25 cellular contexts compared by ENCODE assay signal in the genomic region with DNA sequence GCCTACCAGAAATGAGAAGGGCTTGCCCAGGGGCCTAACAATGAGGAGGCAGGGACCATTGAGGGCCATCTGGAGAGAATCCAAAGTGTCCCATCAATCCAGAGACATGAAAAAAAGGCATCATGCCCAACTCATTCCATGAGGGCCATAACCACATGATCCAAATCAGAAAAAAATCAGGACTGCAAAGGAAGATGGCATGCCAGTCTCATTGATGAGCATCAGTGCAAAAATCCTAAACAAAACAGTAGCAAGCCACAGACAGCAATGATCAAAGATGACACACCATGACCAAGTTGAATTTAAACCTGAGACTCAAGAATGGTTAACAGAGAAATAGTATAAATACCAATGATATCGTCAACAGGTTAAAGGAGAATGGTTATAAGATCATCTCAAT. TPM values are rescaled to one million over a fixed set of nuclear protein-coding genes. Genes with fewer than 3 reads are reported as not detected.
A peak's percentile ranks its signal among the peaks of the same experiment; 100 is the strongest.
DNase-seq lines count a peak whose midpoint lies in the region; ATAC-seq and TF ChIP-seq lines count a peak whose summit lies in the region.
"Had no signal": no experiment of that assay in that cellular context is flagged by ENCODE, and none has a peak within 500 bp of the region (broad histone marks: within the 10 kb centered on the region; RNA-seq: fewer than 3 reads in every experiment).

No MANE protein-coding gene starts in this region.

- H3K4me2 ChIP-seq in IMR-90 (ENCODE audit: low read depth, low read length) (no peak overlapping the region), trophoblast cell (ENCODE audit: low read length) (no peak overlapping the region)
- H3K4me2 ChIP-seq: smooth muscle cell had no signal

- dilution Hi-C loops in IMR-90 (cut with HindIII; ENCODE audit: low sequenced_read_pairs, unreplicated experiment) = no loop called here

- H4K91ac ChIP-seq in IMR-90 (ENCODE audit: insufficient read depth, low read depth, low read length) (no peak overlapping the region), trophoblast cell (ENCODE audit: low read depth, low read length) (no peak overlapping the region)

- CTCF ChIA-PET in IMR-90 (lab: Yijun Ruan, JAX) = no interaction called here

- no peaks in the 10 kb centered on the region for H4K20me1 ChIP-seq in IMR-90 (ENCODE audit: insufficient read depth, low read length)

- H3K4ac ChIP-seq in IMR-90 (ENCODE audit: low read depth, low read length) (no peak overlapping the region), trophoblast cell (ENCODE audit: low read depth, low read length) (no peak overlapping the region)

- no peak for TF ChIP-seq POLR2A in IMR-90 (IDR thresholded peaks at IDR 0.05; ENCODE audit: low read depth, low read length)
- TF ChIP-seq POLR2A in right lobe of liver (IDR thresholded peaks at IDR 0.05) = no peak

- no peak overlapping the region for H4K12ac ChIP-seq in trophoblast cell (ENCODE audit: low read depth, low read length)

- no peak overlapping the region for H2AK5ac ChIP-seq in IMR-90 (ENCODE audit: low read depth, low read length)
- no peak overlapping the region for H2AK5ac ChIP-seq in trophoblast cell (ENCODE audit: low read length)

- H2AFZ ChIP-seq in IMR-90 (replicated peaks; ENCODE audit: low read length, poor library complexity) (no peak overlapping the region), trophoblast cell (ENCODE audit: insufficient read depth, low read length, poor library complexity) (no peak overlapping the region)

- H3K79me1 ChIP-seq in IMR-90 (ENCODE audit: low read depth in 1 of 2, low read length in 2 of 2) (no peaks in the 10 kb centered on the region), trophoblast cell (ENCODE audit: low read length) (no peaks in the 10 kb centered on the region)

- H3K27me3 ChIP-seq in IMR-90 (ENCODE audit: control insufficient read depth, insufficient read depth, low read length) (no peaks in the 10 kb centered on the region; the same call in none of the 2 replicates), right lobe of liver (no peaks in the 10 kb centered on the region), trophoblast cell (ENCODE audit: insufficient read depth, low read length) (no peaks in the 10 kb centered on the region)
- H3K27me3 ChIP-seq: heart left ventricle had no signal

- intact Hi-C loops in IMR-90 (cut with micrococcal nuclease) = no loop called here
- intact Hi-C loops in right lobe of liver (cut with DNase I) = no loop called here

- no peak overlapping the region for H3K9ac ChIP-seq in IMR-90 (ENCODE audit: low read depth, low read length)
- no peak overlapping the region for H3K9ac ChIP-seq in trophoblast cell (ENCODE audit: low read length)

- DNase-seq in Daoy (ENCODE audit: low read depth) (peak; percentile 77), IMR-90 (peak; percentile 17), epithelial cell of esophagus (ENCODE audit: low read depth) (peak; percentile 58), right lobe of liver (no peak), mucosa of gallbladder (ENCODE audit: low spot score) (no peak), trophoblast cell (no peak), epidermal melanocyte (ENCODE audit: insufficient read length, low spot score) (no peak)
- DNase-seq: anterior cingulate cortex; dermis blood vessel endothelial cell; GOT3; heart left ventricle; naive thymus-derived CD4-positive, alpha-beta T cell; NCI-H1105; NCI-H2029 treated with DMSO at 0.1 percent for 48 hours; NCI-H2227 treated with DMSO at 0.1 percent for 48 hours; NCI-H82; nucleus accumbens; stimulated activated CD4-positive, alpha-beta T cell treated with anti-CD3 and anti-CD28 coated beads, Interleukin-2, amount 100 ng/mL, for 24 hours; WERI-Rb-1 had no signal

- H3K9me3 ChIP-seq in IMR-90 (ENCODE audit: control insufficient read depth, insufficient read depth, low read length) (no peaks in the 10 kb centered on the region), right lobe of liver (no peaks in the 10 kb centered on the region), trophoblast cell (ENCODE audit: insufficient read depth, low read depth, low read length) (no peaks in the 10 kb centered on the region)

- no peak overlapping the region for H2BK15ac ChIP-seq in IMR-90 (ENCODE audit: low read depth, low read length)

- no peaks in the 10 kb centered on the region for H3K9me1 ChIP-seq in IMR-90 (ENCODE audit: insufficient read depth, low read length)

- H3K56ac ChIP-seq in IMR-90 (ENCODE audit: extremely low read depth, insufficient read depth, low read length) = no peak overlapping the region

- no peak overlapping the region for H3K4me3 ChIP-seq in IMR-90 (ENCODE audit: insufficient read depth, low read depth, low read length)
- H3K4me3 ChIP-seq in epithelial cell of esophagus (ENCODE audit: low read length) = no peak overlapping the region
- no peak overlapping the region for H3K4me3 ChIP-seq in right lobe of liver
- no peak overlapping the region for H3K4me3 ChIP-seq in trophoblast cell (ENCODE audit: low read depth, low read length)
- H3K4me3 ChIP-seq: heart left ventricle, smooth muscle cell had no signal

- no peak overlapping the region for H3K18ac ChIP-seq in IMR-90 (ENCODE audit: low read depth, low read length)
- H3K18ac ChIP-seq in trophoblast cell (ENCODE audit: low read length) = no peak overlapping the region

- H3K36me3 ChIP-seq in IMR-90 (ENCODE audit: control insufficient read depth, insufficient read depth, low read length) (no peaks in the 10 kb centered on the region), right lobe of liver (no peaks in the 10 kb centered on the region), trophoblast cell (ENCODE audit: control insufficient read depth in 1 of 2, insufficient read depth in 2 of 2, low read length in 2 of 2) (no peaks in the 10 kb centered on the region)
- H3K36me3 ChIP-seq: heart left ventricle, WERI-Rb-1 had no signal

- no peak overlapping the region for H3K27ac ChIP-seq in IMR-90 (ENCODE audit: insufficient read depth, low read length)
- peak overlapping the region; percentile 62 to 97 (median 93) for H3K27ac ChIP-seq in right lobe of liver
- no peak overlapping the region for H3K27ac ChIP-seq in trophoblast cell (ENCODE audit: low read depth, low read length)
- H3K27ac ChIP-seq: heart left ventricle, WERI-Rb-1 had no signal

- POLR2A ChIA-PET in IMR-90 (lab: Charles Lee; ENCODE audit: unreplicated experiment) = no interaction called here

- WGBS in IMR-90 (ENCODE audit: extremely low coverage in 2 of 2, insufficient read length in 1 of 2), 2 experiments = no CpG with 5 or more reads among the region's 1 CpG
- 63% methylated on average over 1 of the region's 1 CpG for WGBS in right lobe of liver (ENCODE audit: insufficient coverage, low coverage, low lambda C conversion rate, missing lambda C conversion rate)
- no CpG with 5 or more reads among the region's 1 CpG for WGBS in trophoblast cell (ENCODE audit: extremely low coverage, insufficient coverage, insufficient read length)

- no peaks in the 10 kb centered on the region for H3K4me1 ChIP-seq in IMR-90 (ENCODE audit: control insufficient read depth, insufficient read depth, low read length)
- peaks cover 0 to 91% (median 26%) of the 10 kb centered on the region in 4 donors for H3K4me1 ChIP-seq in right lobe of liver
- H3K4me1 ChIP-seq in trophoblast cell (ENCODE audit: control insufficient read depth in 1 of 2, insufficient read depth in 2 of 2, low read length in 2 of 2) = no peaks in the 10 kb centered on the region
- H3K4me1 ChIP-seq: heart left ventricle had no signal

- no peak overlapping the region for H2BK20ac ChIP-seq in IMR-90 (ENCODE audit: low read depth, low read length)

- BruUV-seq in IMR-90 (replicated peaks; lab: Mats Ljungman, UMichigan) = no TSS peak

- no peak overlapping the region for H4K5ac ChIP-seq in IMR-90 (ENCODE audit: low read depth, low read length)

- H2BK5ac ChIP-seq in IMR-90 (ENCODE audit: low read depth, low read length, poor library complexity, severe bottlenecking) = no peak overlapping the region
- no peak overlapping the region for H2BK5ac ChIP-seq in trophoblast cell (ENCODE audit: low read depth, low read length, poor library complexity)

- no peak for TF ChIP-seq CTCF in IMR-90 (conservative IDR thresholded peaks at IDR 0.05; ENCODE audit: low read depth, low read length)
- no peak for TF ChIP-seq CTCF in epithelial cell of esophagus (IDR thresholded peaks at IDR 0.05; ENCODE audit: insufficient read depth, low read depth, low read length, missing control alignments)
- no peak for TF ChIP-seq CTCF in right lobe of liver (IDR thresholded peaks at IDR 0.05)

- in situ Hi-C loops in IMR-90 (cut with MboI; ENCODE audit: low sequenced_read_pairs) = no loop called here

- H3K23ac ChIP-seq in IMR-90 (ENCODE audit: low read depth, low read length) (no peak overlapping the region), trophoblast cell (ENCODE audit: low read length) (no peak overlapping the region)

- H3K79me2 ChIP-seq in trophoblast cell (ENCODE audit: control insufficient read depth, insufficient read depth, low read length, poor library complexity) = no peaks in the 10 kb centered on the region

- no peak for TF ChIP-seq RAD21 in IMR-90 (IDR thresholded peaks at IDR 0.05; ENCODE audit: low read length)

- H3K14ac ChIP-seq in IMR-90 (replicated peaks; ENCODE audit: low read depth, low read length) = no peak overlapping the region
- H3K14ac ChIP-seq in trophoblast cell (ENCODE audit: low read length) = no peak overlapping the region

- H4K8ac ChIP-seq in IMR-90 (ENCODE audit: low read depth in 2 of 2, low read length in 2 of 2) (no peak overlapping the region), trophoblast cell (ENCODE audit: low read depth, low read length) (no peak overlapping the region)

- H2BK12ac ChIP-seq in trophoblast cell (ENCODE audit: low read length) = no peak overlapping the region

- ATAC-seq in IMR-90 (ENCODE audit: low read depth) = no peak
- ATAC-seq in right lobe of liver = no peak
- no peak for ATAC-seq in GM21526 (IDR thresholded peaks at IDR 0.05; ENCODE audit: low FRiP score, unreplicated experiment)
- ATAC-seq: activated naive CD4-positive, alpha-beta T cell treated with anti-CD3 and anti-CD28 coated beads, Interleukin-2, amount 50 U/mL, for 72 hours; heart left ventricle; naive thymus-derived CD4-positive, alpha-beta T cell; Right ventricle myocardium inferior had no signal

- no peak overlapping the region for H2AK9ac ChIP-seq in IMR-90 (replicated peaks; ENCODE audit: low read depth, low read length, poor library complexity)

- H2BK120ac ChIP-seq in IMR-90 (ENCODE audit: low read depth, low read length) (no peak overlapping the region), trophoblast cell (ENCODE audit: insufficient read depth, low read length, poor library complexity) (no peak overlapping the region)

RNA-seq across cellular contexts. Expression of a gene that starts 7.0 kb away (rescaled TPM):
- 0.09 and 0.11 TPM in 2 replicates for total RNA-seq in Daoy (2014; rRNA removed; shearing (Covaris generic))
- total RNA-seq in IMR-90 (2012; rRNA removed) (not detected in 2 replicates), right lobe of liver (over 10,000 TPM in 1 of 6 experiments, 1,000 to 10,000 TPM in 2, 100 to 1,000 TPM in 3; 443 to 12,747 (median 1,120) TPM), mucosa of gallbladder (9.7 TPM)
- polyA plus RNA-seq in IMR-90 (2012; rRNA removed) = not detected in 2 replicates
- not detected in 2 replicates for polyA plus RNA-seq in IMR-90 (2012; cell fraction: cytosol; rRNA removed)
- not detected in 2 replicates for polyA plus RNA-seq in IMR-90 (2012; cell fraction: nucleus; rRNA removed; ENCODE audit: low replicate concordance)
- polyA plus RNA-seq in trophoblast cell (2013) = 0.01 and 0.03 TPM in 2 replicates
- total RNA-seq: dermis blood vessel endothelial cell; naive thymus-derived CD4-positive, alpha-beta T cell; Right ventricle myocardium inferior; smooth muscle cell; temporal lobe had no signal
- polyA plus RNA-seq: AG04450; naive thymus-derived CD4-positive, alpha-beta T cell; smooth muscle cell had no signal

RNA-seq across cellular contexts. Expression of a gene that starts 36.8 kb away (rescaled TPM):
- not detected in 2 replicates for total RNA-seq in Daoy (2014; rRNA removed; shearing (Covaris generic))
- not detected in 2 replicates for total RNA-seq in IMR-90 (2012; rRNA removed)
- polyA plus RNA-seq in IMR-90 (2012; rRNA removed) = not detected in 2 replicates
- polyA plus RNA-seq in IMR-90 (2012; cell fraction: cytosol; rRNA removed) = not detected in 2 replicates
- not detected in 2 replicates for polyA plus RNA-seq in IMR-90 (2012; cell fraction: nucleus; rRNA removed; ENCODE audit: low replicate concordance)
- total RNA-seq in right lobe of liver = 100 to 1,000 TPM in 1 of 6 experiments, 10 to 100 TPM in 3, 1 to 10 TPM in 2; 4.9 to 132 (median 22.5) TPM
- not detected for total RNA-seq in mucosa of gallbladder
- 0.07 TPM in 1 of 2 replicates, not detected in the other for polyA plus RNA-seq in trophoblast cell (2013)
- total RNA-seq: activated naive CD4-positive, alpha-beta T cell treated with anti-CD3 and anti-CD28 coated beads, Interleukin-2, amount 50 U/mL, for 72 hours; dermis blood vessel endothelial cell; heart left ventricle; Right ventricle myocardium inferior; smooth muscle cell; temporal lobe had no signal
- polyA plus RNA-seq: AG04450; heart left ventricle; naive thymus-derived CD4-positive, alpha-beta T cell; smooth muscle cell had no signal

RNA-seq across cellular contexts. Expression of a gene that starts 56.0 kb away (rescaled TPM):
- total RNA-seq in Daoy (2014; rRNA removed; shearing (Covaris generic)) = not detected in 2 replicates
- total RNA-seq in IMR-90 (2012; rRNA removed) (not detected in 2 replicates), right lobe of liver (100 to 1,000 TPM in 4 of 6 experiments, 10 to 100 TPM in 2; 19.8 to 623 (median 340) TPM), mucosa of gallbladder (92.6 TPM)
- not detected in 2 replicates for polyA plus RNA-seq in IMR-90 (2012; rRNA removed)
- polyA plus RNA-seq in IMR-90 (2012; cell fraction: cytosol; rRNA removed) = 0.02 TPM in 1 of 2 replicates, not detected in the other
- polyA plus RNA-seq in IMR-90 (2012; cell fraction: nucleus; rRNA removed; ENCODE audit: low replicate concordance) = 0.07 TPM in 1 of 2 replicates, not detected in the other
- polyA plus RNA-seq in trophoblast cell (2013) = 0.72 and 0.81 TPM in 2 replicates
- total RNA-seq: activated naive CD4-positive, alpha-beta T cell treated with anti-CD3 and anti-CD28 coated beads, Interleukin-2, amount 50 U/mL, for 72 hours; dermis blood vessel endothelial cell; heart left ventricle; naive thymus-derived CD4-positive, alpha-beta T cell; Right ventricle myocardium inferior; temporal lobe had no signal
- polyA plus RNA-seq: heart left ventricle had no signal

Comparison
In these comparisons a context has a peak if more than half of its experiments do, and no peak if none do; other contexts are left out.
1. DNase-seq: peak in Daoy (single experiment), IMR-90 (single experiment) and epithelial cell of esophagus (single experiment); none in right lobe of liver (0 of 3), mucosa of gallbladder (single experiment), trophoblast cell (0 of 2) and epidermal melanocyte (single experiment).
2. H3K27ac ChIP-seq: peak in right lobe of liver (3 of 3); none in IMR-90 (single experiment) and trophoblast cell (single experiment).
3. RNA of a gene that starts 7.0 kb away (total RNA-seq): 443 to 12,747 TPM in right lobe of liver; 9.7 TPM in mucosa of gallbladder (single experiment), 0.09 to 0.11 TPM in Daoy and not detected in IMR-90; every median in the first group is over 10 times any median in the second.
4. RNA of a gene that starts 56.0 kb away (total RNA-seq): 19.8 to 623 TPM in right lobe of liver and 92.6 TPM in mucosa of gallbladder (single experiment); not detected in Daoy and not detected in IMR-90; every median in the first group is over 10 times any median in the second.